ENCODE assay signal across 8 cellular contexts in genomic region chr6:21593927-21594421, GRCh38. TPM values are rescaled to one million over a fixed set of nuclear protein-coding genes. Genes with fewer than 3 reads are reported as not detected.
DNase-seq lines count a peak whose midpoint lies in the region; ATAC-seq and TF ChIP-seq lines count a peak whose summit lies in the region.

No MANE protein-coding gene starts in this region.

- no peaks in the 10 kb centered on the region for H3K36me3 Mint-ChIP-seq in T-cell
- H3K36me3 Mint-ChIP-seq in natural killer cell treated with Interleukin-12 subunit alpha and Interleukin-12 subunit beta and Interleukin-15 and Interleukin-18, amount 100 ng/mL, for 72 hours = no peaks in the 10 kb centered on the region

- H3K27ac Mint-ChIP-seq in T-cell = no peak overlapping the region
- H3K27ac Mint-ChIP-seq in natural killer cell treated with Interleukin-12 subunit alpha and Interleukin-12 subunit beta and Interleukin-15 and Interleukin-18, amount 100 ng/mL, for 72 hours = no peak overlapping the region

- DNase-seq in BJ (ENCODE audit: low read depth) = no peak
- peak in 14 of 34 experiments; percentile 2 to 15 (median 6) for DNase-seq in T-cell
- no peak for DNase-seq in esophagus muscularis mucosa (ENCODE audit: extremely low spot score)
- DNase-seq in natural killer cell treated with Interleukin-12 subunit alpha and Interleukin-12 subunit beta and Interleukin-15 and Interleukin-18, amount 100 ng/mL, for 72 hours (ENCODE audit: low spot score) = no peak
- DNase-seq in retina = no peak
- no peak for DNase-seq in H4 (ENCODE audit: low spot score)

- TF ChIP-seq CTCF in BJ (IDR thresholded peaks at IDR 0.05; ENCODE audit: insufficient read depth, low read depth, low read length) (no peak), esophagus muscularis mucosa (IDR thresholded peaks at IDR 0.05) (no peak)

- POLR2A ChIA-PET in BJ (lab: Charles Lee) (interaction anchor here (0.5 to 1.0 kb wide), 4 partner anchors 330 to 1233 kb away, joined by 4 to 17 read pairs (median 4); no protein-coding TSS in a partner anchor), T-cell (lab: Charles Lee) (interaction anchor here (0.6 to 1.2 kb wide), 4 partner anchors 244 to 1210 kb away, joined by 3 to 5 read pairs (median 4); partner anchors contain the start of gene CDKAL1 (in 1 of the 2))

- H3K36me3 ChIP-seq in BJ (ENCODE audit: control insufficient read depth, insufficient read depth, low read length) = no peaks in the 10 kb centered on the region
- no peaks in the 10 kb centered on the region for H3K36me3 ChIP-seq in esophagus muscularis mucosa

- CTCF ChIA-PET in BJ (lab: Yijun Ruan, JAX) = interaction anchor here (0.6 to 1.3 kb wide), 5 partner anchors 553 to 1030 kb away, joined by 3 to 8 read pairs (median 4); no protein-coding TSS in a partner anchor
- CTCF ChIA-PET in T-cell (lab: Charles Lee) = interaction anchor here (0.7 to 9.8 kb wide), 3 partner anchors 18 to 1030 kb away, joined by 3 to 120 read pairs (median 5); no protein-coding TSS in a partner anchor

- H3K9me3 ChIP-seq in esophagus muscularis mucosa = no peaks in the 10 kb centered on the region

- peak overlapping the region; percentile 91 to 95 (median 94) for H3K27ac ChIP-seq in esophagus muscularis mucosa (replicated peaks in 1 of 4)

- H3K4me1 ChIP-seq in esophagus muscularis mucosa = peaks cover 17 to 27% (median 26%) of the 10 kb centered on the region in 4 donors

- H3K4me3 ChIP-seq in BJ (ENCODE audit: low read depth, low read length) = peak overlapping the region; percentile 64
- H3K4me3 ChIP-seq in esophagus muscularis mucosa = peak overlapping the region; percentile 79 to 85 (median 79)

- intact Hi-C loops in esophagus muscularis mucosa (cut with DNase I) = loop anchor here (10.0 kb wide), 3 partner anchors 141 to 1141 kb away; no protein-coding TSS in a partner anchor

- ATAC-seq in GM19035 (IDR thresholded peaks at IDR 0.05; ENCODE audit: unreplicated experiment) (peak; percentile 10), HG03196 (IDR thresholded peaks at IDR 0.05; ENCODE audit: unreplicated experiment) (peak; percentile 9), T-cell (replicated peaks in 1 of 4) (peak; percentile 7 to 33 (median 24))
- peak; percentile 10 to 37 for ATAC-seq in natural killer cell treated with Interleukin-12 subunit alpha and Interleukin-12 subunit beta and Interleukin-15 and Interleukin-18, amount 100 ng/mL, for 72 hours

- peaks cover 19 to 52% of the 10 kb centered on the region in 2 donors for H3K27me3 Mint-ChIP-seq in T-cell
- H3K27me3 Mint-ChIP-seq in natural killer cell treated with Interleukin-12 subunit alpha and Interleukin-12 subunit beta and Interleukin-15 and Interleukin-18, amount 100 ng/mL, for 72 hours = peaks cover 7 to 22% of the 10 kb centered on the region in 2 donors

- WGBS in esophagus muscularis mucosa = 1% methylated on average over 16 of the region's 21 CpGs

- no peaks in the 10 kb centered on the region for H3K9me3 Mint-ChIP-seq in T-cell
- no peaks in the 10 kb centered on the region for H3K9me3 Mint-ChIP-seq in natural killer cell treated with Interleukin-12 subunit alpha and Interleukin-12 subunit beta and Interleukin-15 and Interleukin-18, amount 100 ng/mL, for 72 hours

- TF ChIP-seq POLR2A in esophagus muscularis mucosa (IDR thresholded peaks at IDR 0.05; ENCODE audit: low read depth) = no peak

- H3K4me3 Mint-ChIP-seq in T-cell = no peak overlapping the region
- H3K4me3 Mint-ChIP-seq in natural killer cell treated with Interleukin-12 subunit alpha and Interleukin-12 subunit beta and Interleukin-15 and Interleukin-18, amount 100 ng/mL, for 72 hours = no peak overlapping the region

- H3K27me3 ChIP-seq in BJ (ENCODE audit: control insufficient read depth, insufficient read depth, low read length) = no peaks in the 10 kb centered on the region
- no peaks in the 10 kb centered on the region for H3K27me3 ChIP-seq in esophagus muscularis mucosa

- H3K4me1 Mint-ChIP-seq in T-cell = peaks cover 26 to 30% (median 26%) of the 10 kb centered on the region in 3 donors
- peaks cover 15 to 20% of the 10 kb centered on the region in 2 donors for H3K4me1 Mint-ChIP-seq in natural killer cell treated with Interleukin-12 subunit alpha and Interleukin-12 subunit beta and Interleukin-15 and Interleukin-18, amount 100 ng/mL, for 72 hours (ENCODE audit: low read depth in 2 of 2)

- no peak for TF ChIP-seq EP300 in esophagus muscularis mucosa (IDR thresholded peaks at IDR 0.05)

RNA-seq across cellular contexts. Expression of gene SOX4, which starts 0.4 kb away (rescaled TPM):
- 2.4 and 2.9 TPM in 2 replicates for polyA plus RNA-seq in BJ (2011; rRNA removed)
- 2.5 and 3.1 TPM in 2 replicates for polyA minus RNA-seq in BJ (2011; rRNA and poly(A)+ RNA removed)
- total RNA-seq in T-cell (10 to 100 TPM in 1 of 5 donors, 1 to 10 TPM in 4; 1.5 to 15.8 (median 2.9) TPM), esophagus muscularis mucosa (1 to 10 TPM; 4.1 to 6.5 (median 4.8) TPM)
- total RNA-seq in natural killer cell treated with Interleukin-12 subunit alpha and Interleukin-12 subunit beta and Interleukin-15 and Interleukin-18, amount 100 ng/mL, for 72 hours = 1 to 10 TPM in 1 of 2 donors, under 1 TPM in 1; 0.98 to 1.5 TPM
- total RNA-seq in H4 (2014; rRNA removed; shearing (Covaris generic)) = 29.5 and 30.4 TPM in 2 replicates
